Comparison of ENCODE assay signal across 1 cellular context in genomic region chr17:68973098-68973929, GRCh38.
TF ChIP-seq lines count a peak whose summit lies in the region.

No MANE protein-coding gene starts in this region.

TF ChIP-seq in K562, 482 proteins besides CTCF, POLR2A, EP300 and RAD21 (continued from another document):
- no peak for TF ChIP-seq ZBTB40 (IDR thresholded peaks at IDR 0.05)
- no peak for TF ChIP-seq ZBTB40 (CRISPR knock-in tag; IDR thresholded peaks at IDR 0.05)
- TF ChIP-seq ZHX1 (conservative IDR thresholded peaks at IDR 0.05; ENCODE audit: low read length) = no peak
- no peak for TF ChIP-seq ZNF699 (CRISPR knock-in tag; IDR thresholded peaks at IDR 0.05; ENCODE audit: insufficient replicate concordance)
- no peak for TF ChIP-seq ETS2 (tag; IDR thresholded peaks at IDR 0.05; ENCODE audit: borderline replicate concordance, poor library complexity, severe bottlenecking)
- no peak for TF ChIP-seq CSDE1 (IDR thresholded peaks at IDR 0.05)
- no peak for TF ChIP-seq GATA2 (CRISPR knock-in tag; IDR thresholded peaks at IDR 0.05)
- no peak for TF ChIP-seq ZNF589 (CRISPR knock-in tag; IDR thresholded peaks at IDR 0.05; ENCODE audit: low read depth)
- no peak for TF ChIP-seq PREB (CRISPR knock-in tag; IDR thresholded peaks at IDR 0.05)
- peak; percentile 50; the same call in 1 of the 2 replicates for TF ChIP-seq SOX6 (IDR thresholded peaks at IDR 0.05)
- TF ChIP-seq HMGN3 (IDR thresholded peaks at IDR 0.05; ENCODE audit: borderline replicate concordance, extremely low read depth, insufficient read length, low read depth, low read length) = no peak
- TF ChIP-seq GATAD2A (IDR thresholded peaks at IDR 0.05) = no peak
- TF ChIP-seq ZKSCAN8 (CRISPR knock-in tag; IDR thresholded peaks at IDR 0.05) = no peak
- TF ChIP-seq ZBTB11 (CRISPR knock-in tag; IDR thresholded peaks at IDR 0.05) = no peak
- TF ChIP-seq POU5F1 (IDR thresholded peaks at IDR 0.05; ENCODE audit: borderline replicate concordance, low read depth, low read length, partially characterized antibody) = no peak
- no peak for TF ChIP-seq TFAM (CRISPR knock-in tag; conservative IDR thresholded peaks at IDR 0.05)
- TF ChIP-seq ZNF316 (IDR thresholded peaks at IDR 0.05) = no peak
- TF ChIP-seq CEBPG (CRISPR knock-in tag; IDR thresholded peaks at IDR 0.05) = no peak
- peak; percentile 58 to 86 for TF ChIP-seq CEBPG (tag; conservative IDR thresholded peaks at IDR 0.05 in 1 of 2, IDR thresholded peaks at IDR 0.05 in 1 of 2)
- no peak for TF ChIP-seq RBBP5 (IDR thresholded peaks at IDR 0.05; ENCODE audit: borderline replicate concordance, insufficient read depth, low read length, poor library complexity, severe bottlenecking)
- no peak for TF ChIP-seq TAF9B (IDR thresholded peaks at IDR 0.05; ENCODE audit: partially characterized antibody)
